ENCODE assay signal across 8 cellular contexts in genomic region chr12:49621651-49622500, GRCh38. TPM values are rescaled to one million over a fixed set of nuclear protein-coding genes. Genes with fewer than 3 reads are reported as not detected.
DNase-seq lines count a peak whose midpoint lies in the region; ATAC-seq and TF ChIP-seq lines count a peak whose summit lies in the region.

No MANE protein-coding gene starts in this region.

- DNase-seq in MCF 10A (ENCODE audit: unreplicated experiment), result no peak
- no peak for DNase-seq in iPS-NIHi11 (ENCODE audit: low spot score)
- DNase-seq in SK-N-DZ (ENCODE audit: low spot score), result no peak

- H3K27ac ChIP-seq in C4-2B, result peak overlapping the region; percentile 65

- POLR2A ChIA-PET in MCF 10A (lab: Yijun Ruan, JAX), result interaction anchor here (0.7 to 2.2 kb wide), 7 partner anchors 8 to 256 kb away, joined by 3 to 8 read pairs (median 3); partner anchors contain the start of gene TMBIM6

- ATAC-seq in HG02973 (IDR thresholded peaks at IDR 0.05; ENCODE audit: unreplicated experiment) (peak; percentile 6), HG02763 (IDR thresholded peaks at IDR 0.05; ENCODE audit: unreplicated experiment) (no peak), HG03280 (IDR thresholded peaks at IDR 0.05; ENCODE audit: unreplicated experiment) (no peak)

- CTCF ChIA-PET in MCF 10A (lab: Yijun Ruan, JAX), result interaction anchor here (0.6 to 3.0 kb wide), 5 partner anchors 15 to 68 kb away, joined by 3 to 11 read pairs (median 7); no protein-coding TSS in a partner anchor

- H3K36me3 ChIP-seq in mucosa of stomach (ENCODE audit: control insufficient read depth, insufficient read depth, low read length), result no peaks in the 10 kb centered on the region

- TF ChIP-seq CTCF in C4-2B (conservative IDR thresholded peaks at IDR 0.05) (no peak), MCF 10A (IDR thresholded peaks at IDR 0.05; ENCODE audit: unreplicated experiment) (no peak)

- H3K27me3 Mint-ChIP-seq in MCF 10A (ENCODE audit: insufficient read depth, unreplicated experiment), result no peaks in the 10 kb centered on the region

- H3K36me3 Mint-ChIP-seq in MCF 10A (ENCODE audit: insufficient read depth, unreplicated experiment), result no peaks in the 10 kb centered on the region

- H3K4me3 ChIP-seq in mucosa of stomach (ENCODE audit: low read length), result peak overlapping the region; percentile 91

- intact Hi-C loops in MCF 10A (cut with micrococcal nuclease), result no loop called here

- peak overlapping the region; percentile 78 for H3K4me3 Mint-ChIP-seq in MCF 10A (ENCODE audit: unreplicated experiment)

- no TSS peak for BruUV-seq in MCF 10A (replicated peaks; lab: Mats Ljungman, UMichigan)

- H3K27me3 ChIP-seq in mucosa of stomach (ENCODE audit: control insufficient read depth, insufficient read depth, low read length), result no peaks in the 10 kb centered on the region

- peak overlapping the region; percentile 53 for H3K9ac ChIP-seq in mucosa of stomach (ENCODE audit: low read length)

- H3K27ac Mint-ChIP-seq in MCF 10A (ENCODE audit: low read depth, unreplicated experiment), result peak overlapping the region; percentile 85

- H3K4me1 ChIP-seq in mucosa of stomach (ENCODE audit: control insufficient read depth, insufficient read depth, low read length), result peaks cover 6% of the 10 kb centered on the region

- H3K9me3 Mint-ChIP-seq in MCF 10A (ENCODE audit: unreplicated experiment), result no peaks in the 10 kb centered on the region

- H3K4me1 Mint-ChIP-seq in MCF 10A (ENCODE audit: insufficient read depth, unreplicated experiment), result peaks cover 24% of the 10 kb centered on the region

- no peaks in the 10 kb centered on the region for H3K9me3 ChIP-seq in mucosa of stomach (ENCODE audit: control insufficient read depth, low read length)

RNA-seq across cellular contexts. Expression of gene PRPF40B, which starts 1.5 kb away (rescaled TPM):
- total RNA-seq in MCF 10A (2022), result 41.8 and 48.5 TPM in 2 replicates
- polyA plus RNA-seq in SK-N-DZ (2014; cell fraction: cytosol; rRNA removed), result 11.2 and 12.7 TPM in 2 replicates
- polyA plus RNA-seq in SK-N-DZ (2014; cell fraction: nucleus; rRNA removed), result 60.3 and 78.8 TPM in 2 replicates

RNA-seq across cellular contexts. Expression of gene FAM186B, which starts 16.4 kb away (rescaled TPM):
- total RNA-seq in MCF 10A (2022), result 0.30 and 0.64 TPM in 2 replicates
- 0.10 and 0.48 TPM in 2 replicates for polyA plus RNA-seq in SK-N-DZ (2014; cell fraction: cytosol; rRNA removed)
- 0.25 TPM in 1 of 2 replicates, not detected in the other for polyA plus RNA-seq in SK-N-DZ (2014; cell fraction: nucleus; rRNA removed)

RNA-seq across cellular contexts. Expression of gene MCRS1, which starts 53.9 kb away (rescaled TPM):
- total RNA-seq in MCF 10A (2022), result 34.3 and 58.7 TPM in 2 replicates
- polyA plus RNA-seq in SK-N-DZ (2014; cell fraction: cytosol; rRNA removed), result 128 and 140 TPM in 2 replicates
- 202 and 227 TPM in 2 replicates for polyA plus RNA-seq in SK-N-DZ (2014; cell fraction: nucleus; rRNA removed)
